In the genomic region with DNA sequence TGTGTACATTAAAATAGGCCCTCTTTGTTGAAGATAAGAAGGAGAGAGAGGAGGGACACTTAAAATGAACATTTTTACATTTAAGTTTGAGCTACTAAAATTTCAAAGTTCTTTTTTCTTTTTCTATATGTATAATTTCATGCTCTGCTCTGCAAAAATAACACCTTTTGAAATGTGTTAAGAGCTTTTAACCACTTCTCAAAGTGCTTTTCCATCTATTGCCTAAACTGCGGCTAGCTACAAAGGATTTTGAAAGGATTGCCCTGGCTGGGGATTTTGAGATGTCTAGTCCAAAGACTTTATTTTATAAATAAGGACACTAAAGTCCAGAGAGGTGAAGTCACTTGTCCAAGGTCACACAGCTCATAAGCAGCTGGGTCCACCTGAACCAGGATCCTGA, we compare ENCODE assay signal across 20 cellular contexts.
DNase-seq lines count a peak whose midpoint lies in the region; ATAC-seq, FAIRE-seq and TF ChIP-seq lines count a peak whose summit lies in the region.
"Had no signal": no experiment of that assay in that cellular context is flagged by ENCODE, and none has a peak within 500 bp of the region (broad histone marks: within the 10 kb centered on the region; RNA-seq: fewer than 3 reads in every experiment).

No MANE protein-coding gene starts in this region.

- peaks cover 3% of the 10 kb centered on the region; the same call in 1 of the 2 replicates for H3K9me3 ChIP-seq in K562 (replicated peaks; ENCODE audit: control insufficient read depth, insufficient read depth, low read depth, low read length)
- H3K9me3 ChIP-seq in left lung: no peaks in the 10 kb centered on the region

- H3K4me1 ChIP-seq in GM23338 (ENCODE audit: insufficient read depth) (peaks cover 22% of the 10 kb centered on the region), K562 (replicated peaks in 1 of 2; ENCODE audit: control insufficient read depth in 2 of 2, insufficient read depth in 2 of 2, low read length in 2 of 2) (peaks cover 0 to 24% of the 10 kb centered on the region in 2 experiments; a peak in 3 of 5 replicates), left lung (peaks cover 5 to 20% of the 10 kb centered on the region in 2 donors)

- H3K36me3 ChIP-seq in GM23338 (ENCODE audit: insufficient read depth) (0 out of 2 replicates have a peak, but pooled peaks cover 6% of the 10 kb centered on the region), K562 (ENCODE audit: control insufficient read depth, insufficient read depth, low read length) (no peaks in the 10 kb centered on the region), left lung (no peaks in the 10 kb centered on the region)

- no peak overlapping the region for H3K27ac ChIP-seq in GM23338 (ENCODE audit: low read depth)
- H3K27ac ChIP-seq in K562 (ENCODE audit: extremely low read depth, low read depth, low read length): no peak overlapping the region
- no peak overlapping the region for H3K27ac ChIP-seq in left lung
- H3K27ac ChIP-seq: 22Rv1 had no signal

- H3K4me3 ChIP-seq in GM23338 (no peak overlapping the region), K562 (no peak overlapping the region), left lung (no peak overlapping the region)

- no peak for TF ChIP-seq RAD21 in K562 (CRISPR knock-in tag; conservative IDR thresholded peaks at IDR 0.05 in 1 of 2, IDR thresholded peaks at IDR 0.05 in 1 of 2)

- no peaks in the 10 kb centered on the region for H3K79me2 ChIP-seq in GM23338 (replicated peaks; ENCODE audit: insufficient read depth)
- H3K79me2 ChIP-seq in K562 (ENCODE audit: control insufficient read depth, insufficient read depth, low read length): no peaks in the 10 kb centered on the region

- intact Hi-C loops in K562 (cut with micrococcal nuclease) (no loop called here), sciatic nerve (cut with DNase I) (no loop called here), left lung (cut with DNase I) (no loop called here)

- in situ Hi-C loops in K562 (cut with MboI): no loop called here

- H3K27me3 ChIP-seq in GM23338 (ENCODE audit: insufficient read depth) (no peaks in the 10 kb centered on the region), K562 (ENCODE audit: control insufficient read depth in 2 of 2, insufficient read depth in 2 of 2, low read length in 2 of 2) (no peaks in the 10 kb centered on the region), left lung (no peaks in the 10 kb centered on the region)

- WGBS in K562 (ENCODE audit: insufficient coverage, low coverage, missing lambda C conversion rate): 60% methylated on average over 1 of the region's 1 CpG

- H2AFZ ChIP-seq in GM23338 (no peak overlapping the region), K562 (ENCODE audit: low read depth, low read length) (no peak overlapping the region)

- no peak for TF ChIP-seq EP300 in K562 (IDR thresholded peaks at IDR 0.05; ENCODE audit: low read length)

- FAIRE-seq in K562 (lab: Jason Lieb, UNC): no peak
- FAIRE-seq: D721Med, G401.6, GM12891, HTR-8/SVneo had no signal

- no TSS peak for BruUV-seq in K562 (replicated peaks; lab: Mats Ljungman, UMichigan)

- POLR2A ChIA-PET in K562 (lab: Yijun Ruan, JAX): interaction anchor here (0.5 kb wide), 1 partner anchor 426 kb away, joined by 3 read pairs; no protein-coding TSS in a partner anchor

- H3K27me3 Mint-ChIP-seq in GM23338 (ENCODE audit: insufficient read depth, low read depth, poor library complexity) (no peaks in the 10 kb centered on the region), immature natural killer cell (ENCODE audit: low read depth in 3 of 3) (peaks cover 3 to 10% (median 5%) of the 10 kb centered on the region in 3 donors), osteocyte (ENCODE audit: unreplicated experiment) (no peaks in the 10 kb centered on the region)
- peaks cover 0 to 10% of the 10 kb centered on the region in 2 donors for H3K27me3 Mint-ChIP-seq in natural killer cell treated with Interleukin-12 subunit alpha and Interleukin-12 subunit beta and Interleukin-15 and Interleukin-18, amount 100 ng/mL, for 72 hours

- CTCF ChIA-PET in K562 (lab: Yijun Ruan, JAX; ENCODE audit: low intra/inter-chr PET ratio): no interaction called here

- no peaks in the 10 kb centered on the region for H3K9me3 Mint-ChIP-seq in GM23338
- H3K9me3 Mint-ChIP-seq in immature natural killer cell: no peaks in the 10 kb centered on the region
- H3K9me3 Mint-ChIP-seq in natural killer cell treated with Interleukin-12 subunit alpha and Interleukin-12 subunit beta and Interleukin-15 and Interleukin-18, amount 100 ng/mL, for 72 hours: no peaks in the 10 kb centered on the region
- H3K9me3 Mint-ChIP-seq in osteocyte (ENCODE audit: unreplicated experiment): no peaks in the 10 kb centered on the region
- H3K9me3 Mint-ChIP-seq: CD8-positive, alpha-beta T cell; H9 had no signal

- no peaks in the 10 kb centered on the region for H3K9me1 ChIP-seq in K562 (ENCODE audit: control insufficient read depth, insufficient read depth, low read length)

- H3K27ac Mint-ChIP-seq in GM23338: no peak overlapping the region
- H3K27ac Mint-ChIP-seq in immature natural killer cell: peak overlapping the region in 1 of 6 donors; percentile 15
- H3K27ac Mint-ChIP-seq in natural killer cell treated with Interleukin-12 subunit alpha and Interleukin-12 subunit beta and Interleukin-15 and Interleukin-18, amount 100 ng/mL, for 72 hours: no peak overlapping the region
- no peak overlapping the region for H3K27ac Mint-ChIP-seq in osteocyte (ENCODE audit: unreplicated experiment)
- H3K27ac Mint-ChIP-seq: CD14-positive monocyte; CD8-positive, alpha-beta T cell; H9 had no signal

- H4K20me1 ChIP-seq in GM23338 (replicated peaks; ENCODE audit: insufficient read depth) (no peaks in the 10 kb centered on the region), K562 (replicated peaks; ENCODE audit: control insufficient read depth, insufficient read depth, low read length) (no peaks in the 10 kb centered on the region)

- DNase-seq in GM23338 (ENCODE audit: low spot score) (no peak), K562 (ENCODE audit: extremely low read depth in 1 of 4, low spot score in 3 of 4) (no peak), immature natural killer cell (peak; percentile 36 to 37 (median 36)), sciatic nerve (ENCODE audit: low spot score) (no peak), SKM-1 treated with dmso at 0.1 percent for 144 hours (lab: John Stamatoyannopoulos, UW; ENCODE audit: unreplicated experiment) (no peak), left lung (no peak), osteocyte (ENCODE audit: extremely low spot score, unreplicated experiment) (no peak)
- no peak for DNase-seq in natural killer cell treated with Interleukin-12 subunit alpha and Interleukin-12 subunit beta and Interleukin-15 and Interleukin-18, amount 100 ng/mL, for 72 hours (ENCODE audit: low spot score)
- DNase-seq: CD8-positive, alpha-beta T cell; COR-L47; DMS153; DMS79 treated with DMSO at 0.1 percent for 48 hours; GOT3; H9 had no signal

- ATAC-seq in GM23338 (no peak), K562 (no peak), sciatic nerve (no peak), left lung (no peak)
- ATAC-seq in natural killer cell treated with Interleukin-12 subunit alpha and Interleukin-12 subunit beta and Interleukin-15 and Interleukin-18, amount 100 ng/mL, for 72 hours: peak in 1 of 2 donors; percentile 60
- ATAC-seq: CD8-positive, alpha-beta T cell had no signal

- H3K4me1 Mint-ChIP-seq in GM23338 (peaks cover 9% of the 10 kb centered on the region), immature natural killer cell (peaks cover 0 to 3% of the 10 kb centered on the region in 2 donors), osteocyte (ENCODE audit: unreplicated experiment) (peaks cover 37% of the 10 kb centered on the region)
- H3K4me1 Mint-ChIP-seq in natural killer cell treated with Interleukin-12 subunit alpha and Interleukin-12 subunit beta and Interleukin-15 and Interleukin-18, amount 100 ng/mL, for 72 hours (ENCODE audit: low read depth in 2 of 2): peaks cover 0 to 7% of the 10 kb centered on the region in 2 donors

- no peaks in the 10 kb centered on the region for H3K36me3 Mint-ChIP-seq in GM23338 (ENCODE audit: low read depth)
- H3K36me3 Mint-ChIP-seq in immature natural killer cell: no peaks in the 10 kb centered on the region
- no peaks in the 10 kb centered on the region for H3K36me3 Mint-ChIP-seq in natural killer cell treated with Interleukin-12 subunit alpha and Interleukin-12 subunit beta and Interleukin-15 and Interleukin-18, amount 100 ng/mL, for 72 hours
- no peaks in the 10 kb centered on the region for H3K36me3 Mint-ChIP-seq in osteocyte (ENCODE audit: unreplicated experiment)
- H3K36me3 Mint-ChIP-seq: CD14-positive monocyte; CD8-positive, alpha-beta T cell had no signal

- H3K4me2 ChIP-seq in GM23338 (peak overlapping the region; percentile 53), K562 (ENCODE audit: insufficient read depth, low read length) (no peak overlapping the region)

- no peak for TF ChIP-seq POLR2A in K562 (conservative IDR thresholded peaks at IDR 0.05)

- H3K4me3 Mint-ChIP-seq in GM23338: no peak overlapping the region
- peak overlapping the region in 2 of 5 donors; percentile 36 to 49 for H3K4me3 Mint-ChIP-seq in immature natural killer cell
- peak overlapping the region; percentile 10 for H3K4me3 Mint-ChIP-seq in natural killer cell treated with Interleukin-12 subunit alpha and Interleukin-12 subunit beta and Interleukin-15 and Interleukin-18, amount 100 ng/mL, for 72 hours
- H3K4me3 Mint-ChIP-seq in osteocyte (ENCODE audit: unreplicated experiment): no peak overlapping the region
- H3K4me3 Mint-ChIP-seq: CD14-positive monocyte; CD8-positive, alpha-beta T cell; H9 had no signal

- H3K9me2 ChIP-seq in GM23338 (ENCODE audit: insufficient read depth): peaks cover 15% of the 10 kb centered on the region; the same call in 1 of the 2 replicates

- no peak overlapping the region for H3K9ac ChIP-seq in K562 (ENCODE audit: insufficient read depth in 1 of 2, low read depth in 2 of 2, low read length in 2 of 2)

- H3F3A ChIP-seq in GM23338 (replicated peaks; ENCODE audit: low read depth): no peaks in the 10 kb centered on the region

- TF ChIP-seq CTCF in GM23338 (conservative IDR thresholded peaks at IDR 0.05; ENCODE audit: low read depth in 2 of 2) (no peak), K562 (IDR thresholded peaks at IDR 0.05 in 2 of 3, conservative IDR thresholded peaks at IDR 0.05 in 1 of 3; ENCODE audit: insufficient read depth in 2 of 3, low read depth in 1 of 3, low read length in 3 of 3) (no peak), left lung (IDR thresholded peaks at IDR 0.05) (no peak), osteocyte (IDR thresholded peaks at IDR 0.05) (no peak)

TF ChIP-seq in K562, 482 proteins besides CTCF, POLR2A, EP300 and RAD21:
- TF ChIP-seq TAL1 (IDR thresholded peaks at IDR 0.05): no peak
- peak; percentile 45 for TF ChIP-seq RBM25 (IDR thresholded peaks at IDR 0.05; ENCODE audit: low read depth, low read length, severe bottlenecking)

Comparison
In these comparisons a context has a peak if more than half of its experiments do, and no peak if none do; other contexts are left out.
1. DNase-seq: peak in immature natural killer cell (3 of 3); none in GM23338 (single experiment), K562 (0 of 4), natural killer cell treated with Interleukin-12 subunit alpha and Interleukin-12 subunit beta and Interleukin-15 and Interleukin-18, amount 100 ng/mL, for 72 hours (single experiment), sciatic nerve (single experiment), SKM-1 treated with dmso at 0.1 percent for 144 hours (single experiment), left lung (0 of 2) and osteocyte (single experiment).